18 cellular contexts compared by ENCODE assay signal in the genomic region with DNA sequence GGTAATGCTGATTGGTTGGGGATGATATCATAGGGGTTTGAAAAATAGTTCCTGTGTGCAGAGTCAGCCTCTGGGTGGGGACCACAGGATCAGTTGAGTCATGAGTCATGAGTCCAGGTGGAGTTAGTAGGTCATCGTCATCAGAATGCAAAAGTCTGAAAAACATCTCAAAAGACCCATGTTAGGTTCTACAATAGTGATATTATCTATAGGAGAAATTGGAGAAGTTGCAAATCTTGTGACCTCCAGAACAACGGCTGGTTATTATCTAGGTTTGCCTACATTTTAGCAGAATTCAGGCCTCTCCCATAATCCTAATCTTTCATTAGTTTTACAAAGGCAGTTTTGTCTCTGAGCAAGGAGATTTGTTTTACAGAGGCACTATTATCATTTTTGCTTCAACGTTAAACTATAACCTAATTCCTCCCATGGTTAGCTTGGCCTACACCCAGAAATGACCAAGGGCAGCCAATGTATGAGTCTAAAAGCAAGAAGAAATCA. TPM values are rescaled to one million over a fixed set of nuclear protein-coding genes. Genes with fewer than 3 reads are reported as not detected.
DNase-seq lines count a peak whose midpoint lies in the region; ATAC-seq, FAIRE-seq and TF ChIP-seq lines count a peak whose summit lies in the region.
"Had no signal": no experiment of that assay in that cellular context is flagged by ENCODE, and none has a peak within 500 bp of the region (broad histone marks: within the 10 kb centered on the region; RNA-seq: fewer than 3 reads in every experiment).

No MANE protein-coding gene starts in this region.

- H3K4ac ChIP-seq in H1 (replicated peaks; ENCODE audit: insufficient read length, low read depth, low read length), result no peak overlapping the region
- H3K4ac ChIP-seq in mesenchymal stem cell (ENCODE audit: low read depth in 1 of 2, low read length in 2 of 2), result no peak overlapping the region

- no peaks in the 10 kb centered on the region for H3K79me2 ChIP-seq in GM23248 (ENCODE audit: insufficient read depth)
- H3K79me2 ChIP-seq in H1 (ENCODE audit: control insufficient read depth in 1 of 2, insufficient read depth in 2 of 2, low read length in 2 of 2), result no peaks in the 10 kb centered on the region

- H2BK5ac ChIP-seq in H1 (ENCODE audit: low read depth, low read length) (no peak overlapping the region), mesenchymal stem cell (ENCODE audit: low read depth, low read length, poor library complexity, severe bottlenecking) (no peak overlapping the region)

- no peak overlapping the region for H4K5ac ChIP-seq in H1 (ENCODE audit: insufficient read length, low read depth, low read length)

- no peak overlapping the region for H2BK20ac ChIP-seq in H1 (ENCODE audit: low read length)

- in situ Hi-C loops in GM23248 (cut with MboI), result no loop called here

- no peak for TF ChIP-seq EP300 in H1 (IDR thresholded peaks at IDR 0.05; ENCODE audit: borderline replicate concordance in 1 of 2, low read depth in 2 of 2, low read length in 2 of 2)

- H4K91ac ChIP-seq in H1 (replicated peaks; ENCODE audit: insufficient read length, low read length) (no peak overlapping the region), mesenchymal stem cell (ENCODE audit: low read length) (no peak overlapping the region)

- 19 to 20% methylated on average over 3 of the region's 3 CpGs for WGBS in GM23248 (ENCODE audit: low coverage in 1 of 2, low lambda C conversion rate in 2 of 2, missing lambda C conversion rate in 2 of 2), 2 experiments
- 91% methylated on average over 3 of the region's 3 CpGs; no CpG with 5 or more reads in 1 of the 2 experiments for WGBS in H1 (ENCODE audit: extremely low coverage in 1 of 2, insufficient coverage in 1 of 2, insufficient read length in 1 of 2, insufficient replicate concordance in 2 of 2, low coverage in 1 of 2, low lambda C conversion rate in 2 of 2, missing lambda C conversion rate in 1 of 2), 2 experiments
- WGBS in mesenchymal stem cell, result 100% methylated on average over 1 of the region's 3 CpGs

- H3K4me3 ChIP-seq in GM23248 (no peak overlapping the region), H1 (ENCODE audit: extremely low read depth in 1 of 4, insufficient read depth in 2 of 4, low read depth in 3 of 4, low read length in 4 of 4) (no peak overlapping the region), mesenchymal stem cell (ENCODE audit: insufficient read depth in 1 of 2, low read depth in 1 of 2, low read length in 2 of 2) (no peak overlapping the region)
- H3K4me3 ChIP-seq: sigmoid colon had no signal

- no peaks in the 10 kb centered on the region for H3K23me2 ChIP-seq in H1 (ENCODE audit: low read depth, low read length)

- no peaks in the 10 kb centered on the region for H3K27me3 ChIP-seq in GM23248 (replicated peaks; ENCODE audit: insufficient read depth)
- no peaks in the 10 kb centered on the region for H3K27me3 ChIP-seq in H1 (replicated peaks in 1 of 4; ENCODE audit: control insufficient read depth in 3 of 4, extremely low read depth in 1 of 4, insufficient read depth in 3 of 4, low read length in 3 of 4)
- H3K27me3 ChIP-seq in mesenchymal stem cell (ENCODE audit: control insufficient read depth in 1 of 2, insufficient read depth in 1 of 2, low read length in 2 of 2), result no peaks in the 10 kb centered on the region
- H3K27me3 ChIP-seq: sigmoid colon had no signal

- H2BK12ac ChIP-seq in H1 (ENCODE audit: low read depth, low read length) (no peak overlapping the region), mesenchymal stem cell (ENCODE audit: low read length in 2 of 2) (no peak overlapping the region)

- no peak for ATAC-seq in GM19397 (IDR thresholded peaks at IDR 0.05; ENCODE audit: unreplicated experiment)
- ATAC-seq: left cardiac atrium, Right ventricle myocardium inferior, T-helper 17 cell had no signal

- no peak for FAIRE-seq in H1 (lab: Jason Lieb, UNC)
- FAIRE-seq: G401.6, GM12891 had no signal

- no peak overlapping the region for H2BK120ac ChIP-seq in H1 (replicated peaks; ENCODE audit: low read depth, low read length)
- H2BK120ac ChIP-seq in mesenchymal stem cell (ENCODE audit: low read depth, low read length), result no peak overlapping the region

- no peak overlapping the region for H3K23ac ChIP-seq in H1 (ENCODE audit: insufficient read length)
- no peak overlapping the region for H3K23ac ChIP-seq in mesenchymal stem cell (ENCODE audit: low read length in 2 of 2)

- no peaks in the 10 kb centered on the region for H3F3A ChIP-seq in GM23248 (ENCODE audit: insufficient read depth)

- H3K9ac ChIP-seq in GM23248 (no peak overlapping the region), H1 (replicated peaks in 1 of 4; ENCODE audit: extremely low read depth in 1 of 4, low read depth in 3 of 4, low read length in 3 of 4) (no peak overlapping the region), mesenchymal stem cell (ENCODE audit: low read length) (no peak overlapping the region)

- H3K27ac ChIP-seq in GM23248, result no peak overlapping the region
- H3K27ac ChIP-seq in H1 (ENCODE audit: low read depth, low read length), result no peak overlapping the region
- no peak overlapping the region for H3K27ac ChIP-seq in mesenchymal stem cell (ENCODE audit: low read length, poor library complexity, severe bottlenecking)
- H3K27ac ChIP-seq: sigmoid colon had no signal

- TF ChIP-seq CTCF in H1 (IDR thresholded peaks at IDR 0.05; ENCODE audit: control extremely low read depth in 1 of 3, insufficient read depth in 1 of 3, low read depth in 1 of 3, low read length in 3 of 3), result no peak

- no peaks in the 10 kb centered on the region for H3K9me2 ChIP-seq in GM23248 (ENCODE audit: insufficient read depth)

- H3K4me2 ChIP-seq in GM23248 (ENCODE audit: unreplicated experiment) (no peak overlapping the region), H1 (ENCODE audit: insufficient read depth in 1 of 2, low read depth in 2 of 2, low read length in 2 of 2) (no peak overlapping the region), mesenchymal stem cell (ENCODE audit: low read length, poor library complexity, severe bottlenecking) (no peak overlapping the region)

- H3K36me3 ChIP-seq in GM23248 (ENCODE audit: low read depth), result no peaks in the 10 kb centered on the region
- H3K36me3 ChIP-seq in H1 (ENCODE audit: control insufficient read depth in 2 of 4, insufficient read depth in 4 of 4, low read length in 3 of 4), result no peaks in the 10 kb centered on the region
- no peaks in the 10 kb centered on the region for H3K36me3 ChIP-seq in mesenchymal stem cell (ENCODE audit: control insufficient read depth in 1 of 2, insufficient read depth in 2 of 2, low read depth in 1 of 2, low read length in 2 of 2)
- H3K36me3 ChIP-seq: sigmoid colon had no signal

- TF ChIP-seq RAD21 in H1 (IDR thresholded peaks at IDR 0.05 in 1 of 2, conservative IDR thresholded peaks at IDR 0.05 in 1 of 2; ENCODE audit: low read depth in 2 of 2, low read length in 2 of 2), result no peak

- H3K14ac ChIP-seq in H1 (ENCODE audit: insufficient read length), result no peak overlapping the region
- no peak overlapping the region for H3K14ac ChIP-seq in mesenchymal stem cell (ENCODE audit: low read length in 2 of 2)

- no peak overlapping the region for H2BK15ac ChIP-seq in H1 (ENCODE audit: low read length)
- no peak overlapping the region for H2BK15ac ChIP-seq in mesenchymal stem cell (ENCODE audit: low read depth, poor library complexity, severe bottlenecking)

- H2AK5ac ChIP-seq in H1 (ENCODE audit: low read depth, low read length) (0 out of 2 replicates have a peak overlapping the region, but pooled peaks have one; percentile 53), mesenchymal stem cell (ENCODE audit: low read length, severe bottlenecking) (no peak overlapping the region)

- H3K9me3 ChIP-seq in GM23248 (ENCODE audit: low read depth) (no peaks in the 10 kb centered on the region), H1 (ENCODE audit: insufficient read depth in 2 of 2, low read depth in 1 of 2, low read length in 1 of 2) (no peaks in the 10 kb centered on the region), mesenchymal stem cell (ENCODE audit: control insufficient read depth, low read length) (no peaks in the 10 kb centered on the region)
- H3K9me3 ChIP-seq: sigmoid colon had no signal

- no peak overlapping the region for H3K56ac ChIP-seq in H1 (replicated peaks; ENCODE audit: insufficient read length, low read depth, low read length)

- H4K8ac ChIP-seq in H1 (ENCODE audit: extremely low read depth, insufficient read depth, low read length) (no peak overlapping the region), mesenchymal stem cell (ENCODE audit: low read length) (no peak overlapping the region)

- no peak overlapping the region for H2AFZ ChIP-seq in GM23248
- H2AFZ ChIP-seq in H1 (ENCODE audit: low read length), result no peak overlapping the region
- H2AFZ ChIP-seq in mesenchymal stem cell (ENCODE audit: low read depth, low read length), result no peak overlapping the region

- H3K4me1 ChIP-seq in GM23248 (ENCODE audit: insufficient read depth) (no peaks in the 10 kb centered on the region), H1 (replicated peaks in 1 of 4; ENCODE audit: control insufficient read depth in 3 of 4, insufficient read depth in 4 of 4, low read length in 3 of 4) (peaks cover 3 to 6% (median 5%) of the 10 kb centered on the region in 4 experiments; a peak in 4 of 7 replicates), mesenchymal stem cell (ENCODE audit: control insufficient read depth, insufficient read depth, low read depth, low read length) (no peaks in the 10 kb centered on the region)
- H3K4me1 ChIP-seq: sigmoid colon had no signal

- peak; percentile 8 for DNase-seq in GM23248
- DNase-seq in OCI-M2 (lab: John Stamatoyannopoulos, UW; ENCODE audit: unreplicated experiment), result peak; percentile 44
- DNase-seq in H1 (ENCODE audit: low read depth in 1 of 2, low spot score in 2 of 2), result no peak
- DNase-seq in renal cortical epithelial cell (ENCODE audit: low read depth), result peak; percentile 88
- no peak for DNase-seq in DMS53 treated with DMSO at 0.1 percent for 48 hours (lab: John Stamatoyannopoulos, UW; ENCODE audit: unreplicated experiment)
- no peak for DNase-seq in mesenchymal stem cell
- DNase-seq: activated effector memory CD4-positive, alpha-beta T cell treated with Interleukin-2 at 50 U/mL for 16 hours; effector CD8-positive, alpha-beta T cell; left cardiac atrium; NCI-H1092 treated with DMSO at 0.1 percent for 48 hours; NCI-H82; occipital lobe; sigmoid colon; T-helper 17 cell had no signal

- H3K79me1 ChIP-seq in H1 (ENCODE audit: low read depth, low read length) (no peaks in the 10 kb centered on the region), mesenchymal stem cell (replicated peaks; ENCODE audit: low read length, poor library complexity, severe bottlenecking) (no peaks in the 10 kb centered on the region)

- CTCF ChIA-PET in H1 (lab: Charles Lee; ENCODE audit: partially characterized antibody), result interaction anchor here (0.7 to 1.1 kb wide), 3 partner anchors 9 to 25 kb away, joined by 3 read pairs; no protein-coding TSS in a partner anchor

- no peak overlapping the region for H3K18ac ChIP-seq in H1 (ENCODE audit: extremely low read depth, low read length)
- no peak overlapping the region for H3K18ac ChIP-seq in mesenchymal stem cell (ENCODE audit: low read depth in 1 of 2, low read length in 2 of 2)

- POLR2A ChIA-PET in H1 (lab: Charles Lee; ENCODE audit: partially characterized antibody), result no interaction called here

- H4K20me1 ChIP-seq in GM23248 (ENCODE audit: insufficient read depth) (no peaks in the 10 kb centered on the region), H1 (replicated peaks in 1 of 2; ENCODE audit: control insufficient read depth in 1 of 2, insufficient read depth in 2 of 2, low read length in 2 of 2) (no peaks in the 10 kb centered on the region)

- TF ChIP-seq POLR2A in H1 (IDR thresholded peaks at IDR 0.05; ENCODE audit: control extremely low read depth in 1 of 2, low read depth in 2 of 2, low read length in 2 of 2), result no peak

RNA-seq across cellular contexts. Expression of a gene that starts 38.9 kb away (rescaled TPM):
- not detected in 2 replicates for total RNA-seq in GM23248 (2014; rRNA removed; shearing (Covaris generic))
- not detected in 2 replicates for polyA plus RNA-seq in GM23248 (2016; fragmentation: Nextera tagmentation; extraction: Ambion mirVana)
- not detected in 2 replicates for total RNA-seq in H1 (2021; fragmentation: NEBNext Ultra II Directional; extraction: Animal tissue kit (Norgen Biotek cat#: 25700))
- not detected in 2 replicates for polyA plus RNA-seq in H1 (2011; rRNA removed)
- polyA plus RNA-seq in H1 (2011; cell fraction: cytosol; rRNA removed), result not detected
- polyA plus RNA-seq in H1 (2011; cell fraction: nucleus; rRNA removed), result not detected
- not detected in 4 replicates for polyA plus RNA-seq in H1 (2012, experiment 1 of 2)
- polyA plus RNA-seq in H1 (2012, experiment 2 of 2), result not detected
- not detected for polyA plus RNA-seq in H1 (2013, experiment 1 of 2)
- not detected for polyA plus RNA-seq in H1 (2013, experiment 2 of 2)
- not detected in 2 replicates for polyA minus RNA-seq in H1 (2011; rRNA and poly(A)+ RNA removed)
- polyA minus RNA-seq in H1 (2011; cell fraction: cytosol; rRNA and poly(A)+ RNA removed), result not detected
- polyA minus RNA-seq in H1 (2011; cell fraction: nucleus; rRNA and poly(A)+ RNA removed), result not detected
- total RNA-seq in renal cortical epithelial cell, result not detected in 2 replicates
- polyA plus RNA-seq in mesenchymal stem cell (2013, experiment 1 of 2), result not detected
- not detected for polyA plus RNA-seq in mesenchymal stem cell (2013, experiment 2 of 2)

RNA-seq across cellular contexts. Expression of a gene that starts 55.5 kb away (rescaled TPM):
- not detected in 2 replicates for total RNA-seq in GM23248 (2014; rRNA removed; shearing (Covaris generic))
- polyA plus RNA-seq in GM23248 (2016; fragmentation: Nextera tagmentation; extraction: Ambion mirVana), result not detected in 2 replicates
- not detected in 2 replicates for total RNA-seq in H1 (2021; fragmentation: NEBNext Ultra II Directional; extraction: Animal tissue kit (Norgen Biotek cat#: 25700))
- not detected in 2 replicates for polyA plus RNA-seq in H1 (2011; rRNA removed)
- polyA plus RNA-seq in H1 (2011; cell fraction: cytosol; rRNA removed), result 0.08 TPM
- polyA plus RNA-seq in H1 (2011; cell fraction: nucleus; rRNA removed), result not detected
- polyA plus RNA-seq in H1 (2012, experiment 1 of 2), result not detected in 4 replicates
- polyA plus RNA-seq in H1 (2012, experiment 2 of 2), result not detected
- polyA plus RNA-seq in H1 (2013, experiment 1 of 2), result not detected
- polyA plus RNA-seq in H1 (2013, experiment 2 of 2), result not detected
- polyA minus RNA-seq in H1 (2011; rRNA and poly(A)+ RNA removed), result not detected in 2 replicates
- polyA minus RNA-seq in H1 (2011; cell fraction: cytosol; rRNA and poly(A)+ RNA removed), result not detected
- polyA minus RNA-seq in H1 (2011; cell fraction: nucleus; rRNA and poly(A)+ RNA removed), result not detected
- total RNA-seq in renal cortical epithelial cell, result not detected in 2 replicates
- polyA plus RNA-seq in mesenchymal stem cell (2013, experiment 1 of 2), result not detected
- not detected for polyA plus RNA-seq in mesenchymal stem cell (2013, experiment 2 of 2)

Comparison
In these comparisons a context has a peak if more than half of its experiments do, and no peak if none do; other contexts are left out.
1. DNase-seq: peak in GM23248 (single experiment), OCI-M2 (single experiment) and renal cortical epithelial cell (single experiment); none in H1 (0 of 2), DMS53 treated with DMSO at 0.1 percent for 48 hours (single experiment) and mesenchymal stem cell (single experiment).